ENCODE assay signal across 21 cellular contexts in genomic region chr14:70107309-70107708, GRCh38.
"Had no signal": no experiment of that assay in that cellular context is flagged by ENCODE, and none has a peak within 500 bp of the region (broad histone marks: within the 10 kb centered on the region; RNA-seq: fewer than 3 reads in every experiment).

No MANE protein-coding gene starts in this region.

- H3K9me3 ChIP-seq: colonic mucosa, gastroesophageal sphincter, heart right ventricle, left lung, lower lobe of right lung, mucosa of descending colon had no signal

- H3K4me1 ChIP-seq: colonic mucosa, foreskin keratinocyte, gastroesophageal sphincter, heart right ventricle, left lung, lower lobe of right lung had no signal

- H3K4me3 ChIP-seq: colonic mucosa, gastroesophageal sphincter, heart right ventricle, left lung, lower lobe of right lung, mucosa of descending colon had no signal

- DNase-seq: colonic mucosa; cortex of kidney; effector CD8-positive, alpha-beta T cell; effector memory CD8-positive, alpha-beta T cell; endodermal cell; erythroblast; foreskin keratinocyte; glutamatergic neuron; head of caudate nucleus; heart right ventricle; hippocampal formation; left cardiac atrium; left lung; left ventricle myocardium superior; lower lobe of right lung; mesenchymal stem cell; mucosa of descending colon; naive B cell had no signal

- H3K27ac ChIP-seq: colonic mucosa, epithelial cell of prostate, foreskin keratinocyte, gastroesophageal sphincter, heart right ventricle, left lung, lower lobe of right lung had no signal

- H3K27me3 ChIP-seq: colonic mucosa had no signal

- H3K36me3 ChIP-seq: colonic mucosa, gastroesophageal sphincter, heart right ventricle, left lung, lower lobe of right lung had no signal

- ATAC-seq: effector memory CD8-positive, alpha-beta T cell; esophagus mucosa; foreskin keratinocyte; gastroesophageal sphincter; heart right ventricle; left cardiac atrium; left lung; left ventricle myocardium superior; lower lobe of right lung; mucosa of descending colon had no signal
